In the genomic region with DNA sequence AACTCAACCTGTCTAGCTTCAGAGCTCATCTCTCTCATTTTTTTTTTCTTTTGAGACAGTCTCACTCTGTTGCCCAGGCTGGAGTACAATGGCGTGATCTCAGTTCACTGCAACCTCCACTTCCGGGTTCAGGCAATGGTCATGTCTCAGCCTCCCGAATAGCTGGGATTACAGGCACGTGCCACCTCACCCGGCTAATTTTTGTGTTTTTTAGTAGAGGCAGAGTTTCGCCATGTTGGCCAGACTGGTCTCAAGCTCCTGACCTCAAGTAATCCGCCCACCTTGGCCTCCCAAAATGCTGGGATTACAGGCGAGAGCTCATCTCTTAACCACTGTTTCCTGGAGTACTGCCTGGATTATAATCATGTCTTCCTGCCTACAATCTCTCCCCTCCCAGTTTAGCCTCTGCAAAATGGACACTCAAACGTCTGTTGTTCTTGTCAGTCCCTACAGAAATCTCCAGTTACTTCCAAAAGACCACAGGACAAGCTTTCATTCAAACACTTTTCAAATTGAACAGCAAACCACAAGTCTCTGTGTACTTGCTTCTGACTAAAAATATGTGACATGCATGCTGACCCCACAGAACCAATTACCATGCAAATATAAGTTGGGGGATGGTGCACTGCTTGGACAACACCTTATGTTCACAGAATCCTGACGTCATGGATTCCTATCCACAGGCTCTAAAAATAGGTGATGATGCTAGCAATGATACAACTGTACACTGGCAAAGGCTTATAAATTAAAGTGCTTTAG, we compare ENCODE assay signal across 12 cellular contexts.
A peak's percentile ranks its signal among the peaks of the same experiment; 100 is the strongest.
DNase-seq lines count a peak whose midpoint lies in the region; ATAC-seq lines count a peak whose summit lies in the region.
"Had no signal": no experiment of that assay in that cellular context is flagged by ENCODE, and none has a peak within 500 bp of the region (broad histone marks: within the 10 kb centered on the region; RNA-seq: fewer than 3 reads in every experiment).

No MANE protein-coding gene starts in this region.

- peak overlapping the region in 6 of 7 donors; percentile 6 to 69 (median 45) for H3K4me3 Mint-ChIP-seq in CD8-positive, alpha-beta memory T cell
- peak overlapping the region; percentile 76 for H3K4me3 Mint-ChIP-seq in central memory CD8-positive, alpha-beta T cell
- H3K4me3 Mint-ChIP-seq: dendritic cell treated with granulocyte-macrophage colony-stimulating factor and Interleukin-4, amounts not matched to agents 40 ng/mL and 50 ng/mL, for 4 days had no signal

- no peak for DNase-seq in CD8-positive, alpha-beta memory T cell
- no peak for DNase-seq in central memory CD8-positive, alpha-beta T cell (ENCODE audit: low spot score in 2 of 2)
- no peak for DNase-seq in AG08395 (ENCODE audit: low spot score)
- no peak for DNase-seq in RKO (ENCODE audit: low spot score)
- DNase-seq in A172 (ENCODE audit: low spot score), result no peak
- DNase-seq: activated CD8-positive, alpha-beta memory T cell treated with anti-CD3 and anti-CD28 coated beads, Interleukin-2, amount 50 U/mL, for 48 hours; lower lobe of right lung; retina had no signal

- H3K27me3 ChIP-seq in CD8-positive, alpha-beta memory T cell (ENCODE audit: insufficient read depth, low read length, poor library complexity, severe bottlenecking), result no peaks in the 10 kb centered on the region

- no peaks in the 10 kb centered on the region for H3K9me3 Mint-ChIP-seq in CD8-positive, alpha-beta memory T cell
- no peaks in the 10 kb centered on the region for H3K9me3 Mint-ChIP-seq in central memory CD8-positive, alpha-beta T cell
- H3K9me3 Mint-ChIP-seq: dendritic cell treated with granulocyte-macrophage colony-stimulating factor and Interleukin-4, amounts not matched to agents 40 ng/mL and 50 ng/mL, for 4 days had no signal

- H3K27ac ChIP-seq in CD8-positive, alpha-beta memory T cell (ENCODE audit: low read depth, low read length), result no peak overlapping the region
- H3K27ac ChIP-seq: lower lobe of right lung had no signal

- peak overlapping the region; percentile 90 to 99 (median 94) for H3K27ac Mint-ChIP-seq in CD8-positive, alpha-beta memory T cell
- H3K27ac Mint-ChIP-seq in central memory CD8-positive, alpha-beta T cell (ENCODE audit: low read depth), result peak overlapping the region; percentile 93
- H3K27ac Mint-ChIP-seq: dendritic cell treated with granulocyte-macrophage colony-stimulating factor and Interleukin-4, amounts not matched to agents 40 ng/mL and 50 ng/mL, for 4 days had no signal

- POLR2A ChIA-PET in CD8-positive, alpha-beta memory T cell (lab: Charles Lee), result interaction anchor here (0.9 to 1.4 kb wide), 2 partner anchors 12 to 42 kb away, joined by 4 read pairs; no protein-coding TSS in a partner anchor

- CTCF ChIA-PET in CD8-positive, alpha-beta memory T cell (lab: Charles Lee), result interaction anchor here (1.2 to 2.8 kb wide), 5 partner anchors 7 to 138 kb away, joined by 3 to 9 read pairs (median 4); no protein-coding TSS in a partner anchor

- peak; percentile 41 for ATAC-seq in GM18909 (IDR thresholded peaks at IDR 0.05; ENCODE audit: poor library complexity, unreplicated experiment)
- ATAC-seq in HG03565 (IDR thresholded peaks at IDR 0.05; ENCODE audit: unreplicated experiment), result peak; percentile 34
- no peak for ATAC-seq in central memory CD8-positive, alpha-beta T cell (replicated peaks; ENCODE audit: extremely low read depth, poor library complexity, severe bottlenecking)
- no peak for ATAC-seq in HG02870 (IDR thresholded peaks at IDR 0.05; ENCODE audit: unreplicated experiment)
- ATAC-seq: lower lobe of right lung had no signal

- H3K4me3 ChIP-seq in CD8-positive, alpha-beta memory T cell (ENCODE audit: low read length), result no peak overlapping the region
- H3K4me3 ChIP-seq: lower lobe of right lung had no signal

- H3K36me3 ChIP-seq in CD8-positive, alpha-beta memory T cell (ENCODE audit: insufficient read depth, low read length), result peaks cover 6% of the 10 kb centered on the region
- H3K36me3 ChIP-seq: lower lobe of right lung had no signal

- H3K4me1 Mint-ChIP-seq in CD8-positive, alpha-beta memory T cell, result peaks cover 82 to 98% (median 97%) of the 10 kb centered on the region in 3 donors
- peaks cover 68% of the 10 kb centered on the region for H3K4me1 Mint-ChIP-seq in central memory CD8-positive, alpha-beta T cell

- H3K27me3 Mint-ChIP-seq in CD8-positive, alpha-beta memory T cell, result no peaks in the 10 kb centered on the region
- no peaks in the 10 kb centered on the region for H3K27me3 Mint-ChIP-seq in central memory CD8-positive, alpha-beta T cell
- H3K27me3 Mint-ChIP-seq: dendritic cell treated with granulocyte-macrophage colony-stimulating factor and Interleukin-4, amounts not matched to agents 40 ng/mL and 50 ng/mL, for 4 days had no signal

- peaks cover 91% of the 10 kb centered on the region for H3K4me1 ChIP-seq in CD8-positive, alpha-beta memory T cell (ENCODE audit: insufficient read depth, low read length)

- H3K36me3 Mint-ChIP-seq in CD8-positive, alpha-beta memory T cell, result peaks cover 4 to 30% (median 16%) of the 10 kb centered on the region in 3 donors
- H3K36me3 Mint-ChIP-seq in central memory CD8-positive, alpha-beta T cell (ENCODE audit: insufficient read depth), result peaks cover 24% of the 10 kb centered on the region

- no peaks in the 10 kb centered on the region for H3K9me3 ChIP-seq in CD8-positive, alpha-beta memory T cell (ENCODE audit: low read length)
- H3K9me3 ChIP-seq: lower lobe of right lung had no signal

Comparison
In these comparisons a context has a peak if more than half of its experiments do, and no peak if none do; other contexts are left out.
1. ATAC-seq: peak in GM18909 (single experiment) and HG03565 (single experiment); none in central memory CD8-positive, alpha-beta T cell (single experiment) and HG02870 (single experiment).